8 cellular contexts compared by ENCODE assay signal in genomic region chr5:173573126-173573960, GRCh38. TPM values are rescaled to one million over a fixed set of nuclear protein-coding genes. Genes with fewer than 3 reads are reported as not detected.
A peak's percentile ranks its signal among the peaks of the same experiment; 100 is the strongest.
DNase-seq lines count a peak whose midpoint lies in the region; ATAC-seq, FAIRE-seq and TF ChIP-seq lines count a peak whose summit lies in the region.

No MANE protein-coding gene starts in this region.

- intact Hi-C loops in activated T-helper 2 cell treated with anti-CD3 and anti-CD28 coated beads, Interferon-gamma antibody, Interleukin-2, Interleukin-4, amounts not matched to agents 10 μg/mL and 5 μg/mL and 100 μg/mL, durations not matched to agents 14 hours and 24 hours and 36 hours (cut with micrococcal nuclease): loop anchor here (2.0 kb wide), 1 partner anchor 279 kb away; no protein-coding TSS in a partner anchor

- TF ChIP-seq CTCF in AG04449 (IDR thresholded peaks at IDR 0.05; ENCODE audit: insufficient read depth, low read length, missing control alignments): peak; percentile 99
- peak; percentile 71 to 97 (median 78) for TF ChIP-seq CTCF in Peyer's patch (IDR thresholded peaks at IDR 0.05)
- TF ChIP-seq CTCF in foreskin keratinocyte (conservative IDR thresholded peaks at IDR 0.05): peak; percentile 91

- H3K4me3 ChIP-seq in AG04449 (ENCODE audit: low read depth, low read length) (peak overlapping the region; percentile 21; the same call in 1 of the 2 replicates), Peyer's patch (no peak overlapping the region)

- CTCF ChIA-PET in AG04449 (lab: Yijun Ruan, JAX): interaction anchor here (0.6 to 8.6 kb wide), 68 partner anchors 8 to 864 kb away, joined by 3 to 128 read pairs (median 4); partner anchors contain the start of gene STC2

- H3K9me3 Mint-ChIP-seq in activated T-helper 2 cell treated with anti-CD3 and anti-CD28 coated beads, Interferon-gamma antibody, Interleukin-2, Interleukin-4, amounts not matched to agents 10 μg/mL and 5 μg/mL and 100 μg/mL, durations not matched to agents 14 hours and 24 hours and 36 hours: no peaks in the 10 kb centered on the region

- no peaks in the 10 kb centered on the region for H3K27me3 ChIP-seq in Peyer's patch
- peaks cover 3% of the 10 kb centered on the region for H3K27me3 ChIP-seq in foreskin keratinocyte

- TF ChIP-seq POLR2A in Peyer's patch (IDR thresholded peaks at IDR 0.05): no peak

- no peak for DNase-seq in AG04449 (ENCODE audit: low read depth, low spot score)
- peak; percentile 47 for DNase-seq in GM18507 (ENCODE audit: extremely low spot score, insufficient read length, low read depth)
- peak; percentile 71 for DNase-seq in HPDE6-E6E7 (ENCODE audit: extremely low spot score)
- peak; percentile 23 to 83 (median 75) for DNase-seq in Peyer's patch
- peak; percentile 43 for DNase-seq in activated T-helper 2 cell treated with anti-CD3 and anti-CD28 coated beads, Interferon-gamma antibody, Interleukin-2, Interleukin-4, amounts not matched to agents 10 μg/mL and 5 μg/mL and 100 μg/mL, durations not matched to agents 14 hours and 24 hours and 36 hours (ENCODE audit: low spot score)
- no peak for DNase-seq in foreskin keratinocyte
- DNase-seq in occipital lobe (lab: John Stamatoyannopoulos, UW): peak; percentile 62
- peak; percentile 92 for DNase-seq in superior temporal gyrus (ENCODE audit: extremely low spot score)

- peak; percentile 75 for FAIRE-seq in GM18507 (lab: Jason Lieb, UNC)

- peaks cover 12% of the 10 kb centered on the region for H3K27me3 Mint-ChIP-seq in activated T-helper 2 cell treated with anti-CD3 and anti-CD28 coated beads, Interferon-gamma antibody, Interleukin-2, Interleukin-4, amounts not matched to agents 10 μg/mL and 5 μg/mL and 100 μg/mL, durations not matched to agents 14 hours and 24 hours and 36 hours (ENCODE audit: low read depth)

- H3K9me3 ChIP-seq in Peyer's patch: peaks cover 0 to 5% (median 0%) of the 10 kb centered on the region in 4 donors

- no peaks in the 10 kb centered on the region for H3K36me3 ChIP-seq in Peyer's patch

- no peaks in the 10 kb centered on the region for H3K36me3 Mint-ChIP-seq in activated T-helper 2 cell treated with anti-CD3 and anti-CD28 coated beads, Interferon-gamma antibody, Interleukin-2, Interleukin-4, amounts not matched to agents 10 μg/mL and 5 μg/mL and 100 μg/mL, durations not matched to agents 14 hours and 24 hours and 36 hours (ENCODE audit: low read depth)

- H3K27ac ChIP-seq in Peyer's patch (no peak overlapping the region), foreskin keratinocyte (no peak overlapping the region)

- POLR2A ChIA-PET in AG04449 (lab: Yijun Ruan, JAX): interaction anchor here (1.1 to 1.6 kb wide), 2 partner anchors 245 to 246 kb away, joined by 4 to 7 read pairs; partner anchors contain the start of gene STC2

- ATAC-seq in foreskin keratinocyte: peak; percentile 89

- H3K4me1 ChIP-seq in Peyer's patch: peaks cover 0 to 4% (median 0%) of the 10 kb centered on the region in 4 donors
- no peaks in the 10 kb centered on the region for H3K4me1 ChIP-seq in foreskin keratinocyte

- H3K27ac Mint-ChIP-seq in activated T-helper 2 cell treated with anti-CD3 and anti-CD28 coated beads, Interferon-gamma antibody, Interleukin-2, Interleukin-4, amounts not matched to agents 10 μg/mL and 5 μg/mL and 100 μg/mL, durations not matched to agents 14 hours and 24 hours and 36 hours: no peak overlapping the region

- no peak overlapping the region for H3K4me3 Mint-ChIP-seq in activated T-helper 2 cell treated with anti-CD3 and anti-CD28 coated beads, Interferon-gamma antibody, Interleukin-2, Interleukin-4, amounts not matched to agents 10 μg/mL and 5 μg/mL and 100 μg/mL, durations not matched to agents 14 hours and 24 hours and 36 hours (ENCODE audit: low read depth)

- H3K4me1 Mint-ChIP-seq in activated T-helper 2 cell treated with anti-CD3 and anti-CD28 coated beads, Interferon-gamma antibody, Interleukin-2, Interleukin-4, amounts not matched to agents 10 μg/mL and 5 μg/mL and 100 μg/mL, durations not matched to agents 14 hours and 24 hours and 36 hours (ENCODE audit: low read depth): no peaks in the 10 kb centered on the region

RNA-seq across cellular contexts. Expression of gene BOD1, which starts 43.1 kb away (rescaled TPM):
- total RNA-seq in Peyer's patch (10 to 100 TPM; 21.0 to 57.8 (median 27.3) TPM), foreskin keratinocyte (58.5 and 67.2 TPM in 2 replicates), occipital lobe (63.2 TPM)
- total RNA-seq in activated T-helper 2 cell treated with anti-CD3 and anti-CD28 coated beads, Interferon-gamma antibody, Interleukin-2, Interleukin-4, amounts not matched to agents 10 μg/mL and 5 μg/mL and 100 μg/mL, durations not matched to agents 14 hours and 24 hours and 36 hours: 27.2 and 32.3 TPM in 2 replicates
- polyA plus RNA-seq in foreskin keratinocyte: 51.8 and 61.2 TPM in 2 replicates

Comparison
In these comparisons a context has a peak if more than half of its experiments do, and no peak if none do; other contexts are left out.
1. DNase-seq: peak in GM18507 (single experiment), HPDE6-E6E7 (single experiment), Peyer's patch (3 of 3), activated T-helper 2 cell treated with anti-CD3 and anti-CD28 coated beads, Interferon-gamma antibody, Interleukin-2, Interleukin-4, amounts not matched to agents 10 μg/mL and 5 μg/mL and 100 μg/mL, durations not matched to agents 14 hours and 24 hours and 36 hours (single experiment), occipital lobe (single experiment) and superior temporal gyrus (single experiment); none in AG04449 (single experiment) and foreskin keratinocyte (0 of 2).
2. Peak in every context shown above with its lines, with median percentiles within 50 percentile points of each other: CTCF ChIP-seq.